9 cellular contexts compared by ENCODE assay signal in the genomic region with DNA sequence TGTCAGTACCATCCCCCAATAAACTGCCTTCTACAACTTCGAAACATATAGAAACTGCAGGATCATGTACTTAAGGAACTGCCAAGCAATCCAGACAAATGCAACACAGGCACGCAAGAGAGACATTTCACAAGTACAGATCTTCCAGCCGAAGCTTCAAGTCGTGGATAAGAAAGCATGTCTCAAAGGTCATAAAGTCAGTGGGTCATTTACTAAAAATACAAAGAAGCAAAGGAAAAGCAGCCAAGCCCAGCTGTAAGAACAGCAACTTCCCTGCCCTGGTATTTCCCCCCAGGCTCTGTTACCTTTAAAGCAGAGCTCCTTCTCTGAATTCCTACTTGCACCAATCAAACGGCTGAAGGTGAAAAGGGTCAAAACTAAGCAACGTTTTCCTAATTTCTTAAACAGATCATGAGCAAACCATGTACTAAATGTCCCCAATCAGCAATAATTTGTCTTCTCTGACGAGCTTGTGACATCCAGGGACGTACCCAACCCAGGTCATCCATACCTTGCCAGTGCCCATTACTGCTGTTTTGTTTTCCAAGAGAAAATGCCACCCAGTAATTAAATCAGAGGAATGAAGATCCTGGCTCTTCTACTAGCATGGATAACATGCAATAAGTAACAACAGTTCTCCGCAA. TPM values are rescaled to one million over a fixed set of nuclear protein-coding genes. Genes with fewer than 3 reads are reported as not detected.
A peak's percentile ranks its signal among the peaks of the same experiment; 100 is the strongest.
DNase-seq lines count a peak whose midpoint lies in the region; ATAC-seq and TF ChIP-seq lines count a peak whose summit lies in the region.
"Had no signal": no experiment of that assay in that cellular context is flagged by ENCODE, and none has a peak within 500 bp of the region (broad histone marks: within the 10 kb centered on the region; RNA-seq: fewer than 3 reads in every experiment).

No MANE protein-coding gene starts in this region.

- H3K4me2 ChIP-seq in PC-9, result peak overlapping the region; percentile 77
- peak overlapping the region; percentile 85 for H3K4me2 ChIP-seq in parathyroid adenoma (ENCODE audit: low read length)

- H3K4me3 ChIP-seq in PC-9 (peak overlapping the region; percentile 71), esophagus muscularis mucosa (peak overlapping the region; percentile 87 to 98 (median 94)), parathyroid adenoma (ENCODE audit: low read depth, low read length) (no peak overlapping the region)

- H3K27ac ChIP-seq in PC-9 (peak overlapping the region; percentile 70; the same call in 1 of the 2 replicates), esophagus muscularis mucosa (replicated peaks in 1 of 4) (no peak overlapping the region), parathyroid adenoma (no peak overlapping the region)
- H3K27ac ChIP-seq: foreskin keratinocyte had no signal

- no peaks in the 10 kb centered on the region for H3K9me3 ChIP-seq in ES-I3 (ENCODE audit: control insufficient read depth, insufficient read depth, low read length)
- no peaks in the 10 kb centered on the region for H3K9me3 ChIP-seq in PC-9 (ENCODE audit: insufficient read depth, low read depth)
- H3K9me3 ChIP-seq in esophagus muscularis mucosa, result no peaks in the 10 kb centered on the region
- no peaks in the 10 kb centered on the region for H3K9me3 ChIP-seq in parathyroid adenoma (ENCODE audit: control insufficient read depth, low read length)

- peaks cover 3% of the 10 kb centered on the region; the same call in 1 of the 2 replicates for H3F3A ChIP-seq in PC-9 (ENCODE audit: insufficient read depth, low read depth)

- 49% methylated on average over 9 of the region's 9 CpGs for WGBS in esophagus muscularis mucosa

- peak overlapping the region; percentile 79 for H3K9ac ChIP-seq in ES-I3 (ENCODE audit: low read depth, low read length)
- no peak overlapping the region for H3K9ac ChIP-seq in parathyroid adenoma

- H3K79me2 ChIP-seq in PC-9 (ENCODE audit: low read depth), result peaks cover 35% of the 10 kb centered on the region
- H3K79me2 ChIP-seq in parathyroid adenoma, result peaks cover 8% of the 10 kb centered on the region

- ATAC-seq in HG02642 (IDR thresholded peaks at IDR 0.05; ENCODE audit: poor library complexity, unreplicated experiment), result no peak
- ATAC-seq: foreskin keratinocyte had no signal

- CTCF ChIA-PET in PC-9 (lab: Charles Lee), result no interaction called here

- BruUV-seq in PC-9 (replicated peaks; lab: Mats Ljungman, UMichigan), result no TSS peak

- H3K27me3 ChIP-seq in PC-9 (ENCODE audit: insufficient read depth, low read depth) (no peaks in the 10 kb centered on the region), esophagus muscularis mucosa (no peaks in the 10 kb centered on the region), parathyroid adenoma (ENCODE audit: control insufficient read depth, insufficient read depth, low read length) (no peaks in the 10 kb centered on the region)
- H3K27me3 ChIP-seq: foreskin keratinocyte had no signal

- H3K36me3 ChIP-seq in ES-I3 (ENCODE audit: insufficient read depth, low read length), result no peaks in the 10 kb centered on the region
- H3K36me3 ChIP-seq in PC-9 (ENCODE audit: low read depth), result peaks cover 5% of the 10 kb centered on the region; the same call in 1 of the 2 replicates
- H3K36me3 ChIP-seq in esophagus muscularis mucosa, result peaks cover 16 to 36% (median 27%) of the 10 kb centered on the region in 4 donors
- H3K36me3 ChIP-seq in parathyroid adenoma (ENCODE audit: control insufficient read depth, insufficient read depth, low read length), result no peaks in the 10 kb centered on the region

- peaks cover 18% of the 10 kb centered on the region; the same call in 1 of the 2 replicates for H4K20me1 ChIP-seq in PC-9 (ENCODE audit: insufficient read depth)

- POLR2A ChIA-PET in PC-9 (lab: Charles Lee; ENCODE audit: unreplicated experiment), result no interaction called here

- intact Hi-C loops in PC-9 (cut with micrococcal nuclease; ENCODE audit: unreplicated experiment) (loop anchor here (5.0 to 10.0 kb wide), 3 partner anchors 84 to 187 kb away; no protein-coding TSS in a partner anchor), esophagus muscularis mucosa (cut with DNase I) (no loop called here)

- TF ChIP-seq CTCF in PC-9 (conservative IDR thresholded peaks at IDR 0.05), result no peak
- no peak for TF ChIP-seq CTCF in esophagus muscularis mucosa (IDR thresholded peaks at IDR 0.05)
- TF ChIP-seq CTCF in parathyroid adenoma (IDR thresholded peaks at IDR 0.05), result no peak
- TF ChIP-seq CTCF in GM20000 (IDR thresholded peaks at IDR 0.05; ENCODE audit: extremely low read depth, missing control alignments), result no peak

- TF ChIP-seq EP300 in esophagus muscularis mucosa (IDR thresholded peaks at IDR 0.05), result no peak

- DNase-seq in PC-9 (peak in 1 of 2 experiments; percentile 60), esophagus muscularis mucosa (ENCODE audit: extremely low spot score) (peak; percentile 50), NCI-H2029 treated with DMSO at 0.1 percent for 48 hours (lab: John Stamatoyannopoulos, UW) (no peak), GM20000 (ENCODE audit: low spot score) (no peak), activated gamma-delta T cell (lab: John Stamatoyannopoulos, UW) (no peak)

- H3K9me2 ChIP-seq in PC-9 (ENCODE audit: insufficient read depth), result no peaks in the 10 kb centered on the region

- H2AFZ ChIP-seq in PC-9, result no peak overlapping the region
- H2AFZ ChIP-seq in parathyroid adenoma, result no peak overlapping the region

- TF ChIP-seq POLR2A in esophagus muscularis mucosa (IDR thresholded peaks at IDR 0.05; ENCODE audit: low read depth), result no peak

- H3K4me1 ChIP-seq in ES-I3 (ENCODE audit: insufficient read depth, low read length) (peaks cover 14% of the 10 kb centered on the region; the same call in 1 of the 2 replicates), PC-9 (replicated peaks; ENCODE audit: insufficient read depth) (peaks cover 27% of the 10 kb centered on the region), esophagus muscularis mucosa (peaks cover 25 to 42% (median 35%) of the 10 kb centered on the region in 4 donors), parathyroid adenoma (peaks cover 17% of the 10 kb centered on the region)

RNA-seq across cellular contexts. Expression of a gene that starts 1.7 kb away (rescaled TPM):
- 27.8 and 33.0 TPM in 2 replicates for total RNA-seq in PC-9 (2021)
- 10 to 100 TPM; 44.9 to 59.7 (median 53.9) TPM for total RNA-seq in esophagus muscularis mucosa
